22 cellular contexts compared by ENCODE assay signal in the genomic region with DNA sequence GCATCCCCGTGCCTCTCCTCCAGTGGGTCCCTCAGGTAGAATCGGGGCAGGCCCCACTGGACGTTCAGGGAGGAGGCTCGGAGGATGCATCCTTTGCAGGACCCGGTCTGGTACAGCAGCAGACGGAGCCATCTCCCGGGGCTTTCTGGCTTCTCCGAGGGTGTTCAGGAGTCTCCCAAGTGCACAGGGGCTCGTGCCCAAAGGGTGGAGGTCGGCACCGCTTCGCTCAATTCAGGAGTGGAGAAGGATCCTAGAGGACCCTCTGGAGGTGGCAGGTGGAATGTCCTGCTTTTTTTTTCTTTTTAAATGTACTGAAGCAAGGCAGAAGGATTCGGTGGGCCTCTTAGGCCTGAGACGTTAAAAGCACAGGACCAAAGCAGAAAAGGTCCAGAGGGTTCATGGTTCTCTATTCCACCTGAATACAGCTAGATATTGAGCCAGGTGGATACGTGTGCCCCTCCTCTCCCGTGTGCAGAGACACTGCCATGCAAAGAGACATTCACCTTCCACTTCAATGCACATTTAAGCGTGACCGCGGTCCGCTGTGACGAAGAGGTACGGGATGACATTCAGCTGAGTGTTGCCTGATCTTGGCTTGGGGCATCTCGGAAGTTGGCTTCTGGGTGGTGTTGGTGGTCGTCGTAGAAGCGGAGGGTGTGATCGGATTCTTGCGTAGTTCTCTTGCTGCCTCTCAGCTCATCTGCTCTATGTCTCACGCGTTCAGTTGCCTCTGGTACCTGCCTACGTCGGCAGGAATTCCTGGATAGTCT.
"Had no signal": no experiment of that assay in that cellular context is flagged by ENCODE, and none has a peak within 500 bp of the region (broad histone marks: within the 10 kb centered on the region; RNA-seq: fewer than 3 reads in every experiment).

No MANE protein-coding gene starts in this region.

- H3K4me3 ChIP-seq: adrenal gland, tibial artery had no signal

- H3K27me3 ChIP-seq: adrenal gland, ascending aorta, brain microvascular endothelial cell, esophagus muscularis mucosa, gastrocnemius medialis, neutrophil, tibial artery had no signal

- H3K27me3 Mint-ChIP-seq: activated B cell treated with CpG ODN at 0.5 μM for 24 hours; activated CD4-positive, alpha-beta T cell treated with anti-CD3 and anti-CD28 coated beads, Interleukin-2, amount 10 ng/mL, durations not matched to agents 7 days and 5 days; activated CD8-positive, alpha-beta T cell treated with anti-CD3 and anti-CD28 coated beads for 36 hours; activated naive CD8-positive, alpha-beta T cell; effector memory CD8-positive, alpha-beta T cell; stimulated activated naive CD8-positive, alpha-beta T cell treated with anti-CD3 and anti-CD28 coated beads, Interleukin-15, Interleukin-2, amounts not matched to agents 100 ng/mL and 50 ng/mL, for 24 hours had no signal

- H3K36me3 ChIP-seq: adrenal gland, ascending aorta, brain microvascular endothelial cell, gastrocnemius medialis, neutrophil, tibial artery had no signal

- H3K9me3 ChIP-seq: adrenal gland, gastrocnemius medialis had no signal

- H3K27ac ChIP-seq: adrenal gland, brain microvascular endothelial cell, neutrophil, tibial artery had no signal

- DNase-seq: activated B cell treated with CpG ODN at 0.5 μM for 24 hours; activated CD4-positive, alpha-beta T cell treated with anti-CD3 and anti-CD28 coated beads, Interleukin-2, amount 10 ng/mL, durations not matched to agents 7 days and 5 days; activated CD8-positive, alpha-beta T cell treated with anti-CD3 and anti-CD28 coated beads for 36 hours; activated naive CD4-positive, alpha-beta T cell; activated T-cell treated with anti-CD3 and anti-CD28 coated beads, Interleukin-2, amount 50 U/mL, for 24 hours; brain microvascular endothelial cell; central memory CD4-positive, alpha-beta T cell; effector memory CD8-positive, alpha-beta T cell; gastrocnemius medialis; hypothalamus; stimulated activated CD4-positive, alpha-beta T cell treated with anti-CD3 and anti-CD28 coated beads, Interleukin-12 subunit alpha, Interleukin-12 subunit beta, amount 100 ng/mL, for 4 hours; substantia nigra; T1000; tibial artery had no signal

- H3K36me3 Mint-ChIP-seq: activated naive CD8-positive, alpha-beta T cell; natural killer cell treated with Interleukin-12 subunit alpha and Interleukin-12 subunit beta and Interleukin-15 and Interleukin-18, amount 100 ng/mL, for 72 hours had no signal

- H3K4me1 Mint-ChIP-seq: activated CD4-positive, alpha-beta T cell treated with anti-CD3 and anti-CD28 coated beads, Interleukin-2, amount 10 ng/mL, durations not matched to agents 7 days and 5 days had no signal

- H3K4me3 Mint-ChIP-seq: activated B cell treated with CpG ODN at 0.5 μM for 24 hours; activated CD4-positive, alpha-beta T cell treated with anti-CD3 and anti-CD28 coated beads, Interleukin-2, amount 10 ng/mL, durations not matched to agents 7 days and 5 days; activated CD8-positive, alpha-beta T cell treated with anti-CD3 and anti-CD28 coated beads for 36 hours; activated naive CD8-positive, alpha-beta T cell; activated T-cell treated with anti-CD3 and anti-CD28 coated beads, Interleukin-2, amount 50 U/mL, for 24 hours; effector memory CD8-positive, alpha-beta T cell; natural killer cell treated with Interleukin-12 subunit alpha and Interleukin-12 subunit beta and Interleukin-15 and Interleukin-18, amount 100 ng/mL, for 72 hours; stimulated activated naive CD8-positive, alpha-beta T cell treated with anti-CD3 and anti-CD28 coated beads, Interleukin-15, Interleukin-2, amounts not matched to agents 100 ng/mL and 50 ng/mL, for 24 hours had no signal

- H3K9me3 Mint-ChIP-seq: activated B cell treated with CpG ODN at 0.5 μM for 24 hours; natural killer cell treated with Interleukin-12 subunit alpha and Interleukin-12 subunit beta and Interleukin-15 and Interleukin-18, amount 100 ng/mL, for 72 hours; stimulated activated naive CD8-positive, alpha-beta T cell treated with anti-CD3 and anti-CD28 coated beads, Interleukin-15, Interleukin-2, amounts not matched to agents 100 ng/mL and 50 ng/mL, for 24 hours had no signal

- H3K4me1 ChIP-seq: gastrocnemius medialis had no signal

- H3K27ac Mint-ChIP-seq: activated B cell treated with CpG ODN at 0.5 μM for 24 hours; activated CD4-positive, alpha-beta T cell treated with anti-CD3 and anti-CD28 coated beads, Interleukin-2, amount 10 ng/mL, durations not matched to agents 7 days and 5 days; activated CD8-positive, alpha-beta T cell treated with anti-CD3 and anti-CD28 coated beads for 36 hours; activated naive CD8-positive, alpha-beta T cell; activated T-cell treated with anti-CD3 and anti-CD28 coated beads, Interleukin-2, amount 50 U/mL, for 24 hours; activated T-helper 2 cell treated with anti-CD3 and anti-CD28 coated beads, Interferon-gamma antibody, Interleukin-2, Interleukin-4, amounts not matched to agents 10 μg/mL and 5 μg/mL and 100 μg/mL, durations not matched to agents 14 hours and 24 hours and 36 hours; effector memory CD8-positive, alpha-beta T cell; natural killer cell treated with Interleukin-12 subunit alpha and Interleukin-12 subunit beta and Interleukin-15 and Interleukin-18, amount 100 ng/mL, for 72 hours; stimulated activated naive CD8-positive, alpha-beta T cell treated with anti-CD3 and anti-CD28 coated beads, Interleukin-15, Interleukin-2, amounts not matched to agents 100 ng/mL and 50 ng/mL, for 24 hours had no signal
